ENCODE assay signal across 8 cellular contexts in genomic region chr5:76582252-76583162, GRCh38. TPM values are rescaled to one million over a fixed set of nuclear protein-coding genes. Genes with fewer than 3 reads are reported as not detected.
DNase-seq lines count a peak whose midpoint lies in the region; ATAC-seq, FAIRE-seq and TF ChIP-seq lines count a peak whose summit lies in the region.

No MANE protein-coding gene starts in this region.

- H3K9me3 Mint-ChIP-seq in nephron progenitor cell = no peaks in the 10 kb centered on the region

- peaks cover 10% of the 10 kb centered on the region for H3K4me1 Mint-ChIP-seq in nephron progenitor cell

- H3K4me1 ChIP-seq in OCI-LY7 (ENCODE audit: insufficient read depth, low read length, poor library complexity, severe bottlenecking) (peaks cover 16% of the 10 kb centered on the region), left ventricle myocardium inferior (no peaks in the 10 kb centered on the region)

- POLR2A ChIA-PET in OCI-LY7 (lab: Charles Lee) = interaction anchor here (0.6 to 2.3 kb wide), 15 partner anchors 11 to 329 kb away, joined by 3 to 7 read pairs (median 4); partner anchors contain the start of gene IQGAP2

- TF ChIP-seq CTCF in OCI-LY7 (conservative IDR thresholded peaks at IDR 0.05; ENCODE audit: low read length) (no peak), nephron progenitor cell (IDR thresholded peaks at IDR 0.05) (no peak), left ventricle myocardium inferior (IDR thresholded peaks at IDR 0.05; ENCODE audit: borderline replicate concordance) (no peak)

- ATAC-seq in GM18907 (IDR thresholded peaks at IDR 0.05; ENCODE audit: unreplicated experiment) (peak; percentile 90), HG02759 (IDR thresholded peaks at IDR 0.05; ENCODE audit: unreplicated experiment) (peak; percentile 93), left lobe of liver (peak; percentile 41)

- DNase-seq in OCI-LY7 (ENCODE audit: low spot score) (peak; percentile 52), left lobe of liver (ENCODE audit: low spot score) (no peak), nephron progenitor cell (no peak), HTR-8/SVneo (ENCODE audit: insufficient read length, low spot score) (no peak), left ventricle myocardium inferior (no peak), caudate nucleus (lab: John Stamatoyannopoulos, UW) (no peak)

- no peaks in the 10 kb centered on the region for H3K27me3 Mint-ChIP-seq in nephron progenitor cell (ENCODE audit: low read depth, poor library complexity)

- H4K20me1 ChIP-seq in OCI-LY7 (ENCODE audit: insufficient read depth, low read length) = no peaks in the 10 kb centered on the region

- no peaks in the 10 kb centered on the region for H3K9me2 ChIP-seq in OCI-LY7 (ENCODE audit: insufficient read depth, low read length)

- intact Hi-C loops in OCI-LY7 (cut with micrococcal nuclease; ENCODE audit: unreplicated experiment) = loop anchor here (1.0 to 5.0 kb wide), 3 partner anchors 178 to 1345 kb away; partner anchors contain the start of gene ANKRD31
- intact Hi-C loops in left ventricle myocardium inferior (cut with micrococcal nuclease) = no loop called here

- no peak overlapping the region; the same call in 1 of the 2 replicates for H2AFZ ChIP-seq in OCI-LY7 (ENCODE audit: low read length)

- H3K27ac Mint-ChIP-seq in nephron progenitor cell = no peak overlapping the region

- H3K4me2 ChIP-seq in OCI-LY7 (ENCODE audit: low read length) = peak overlapping the region; percentile 36

- no TSS peak for BruUV-seq in OCI-LY7 (replicated peaks; lab: Mats Ljungman, UMichigan)

- no peak overlapping the region for H3K4me3 ChIP-seq in OCI-LY7 (ENCODE audit: low read depth, low read length, poor library complexity, severe bottlenecking)
- no peak overlapping the region for H3K4me3 ChIP-seq in left ventricle myocardium inferior

- no peak for FAIRE-seq in HTR-8/SVneo (lab: Jason Lieb, UNC)

- no peaks in the 10 kb centered on the region for H3K9me3 ChIP-seq in OCI-LY7 (ENCODE audit: low read length)
- H3K9me3 ChIP-seq in left ventricle myocardium inferior (replicated peaks) = no peaks in the 10 kb centered on the region

- H3K79me2 ChIP-seq in OCI-LY7 (ENCODE audit: insufficient read depth, low read depth, low read length) = no peaks in the 10 kb centered on the region

- CTCF ChIA-PET in OCI-LY7 (lab: Charles Lee; ENCODE audit: unreplicated experiment) = interaction anchor here (0.9 to 1.8 kb wide), 3 partner anchors 35 to 233 kb away, joined by 3 to 6 read pairs (median 5); partner anchors contain the start of gene IQGAP2

- peak overlapping the region; percentile 6 for H3K27ac ChIP-seq in OCI-LY7 (ENCODE audit: low read depth, low read length, poor library complexity, severe bottlenecking)
- H3K27ac ChIP-seq in left ventricle myocardium inferior (replicated peaks) = no peak overlapping the region
- H3K27ac ChIP-seq in caudate nucleus (ENCODE audit: low read depth, low read length) = no peak overlapping the region

- peaks cover 16% of the 10 kb centered on the region for H3K27me3 ChIP-seq in left ventricle myocardium inferior (ENCODE audit: low read depth)

- H3K36me3 ChIP-seq in OCI-LY7 (ENCODE audit: insufficient read depth, low read length) (0 out of 2 replicates have a peak, but pooled peaks cover 7% of the 10 kb centered on the region), left ventricle myocardium inferior (no peaks in the 10 kb centered on the region)

- H3K36me3 Mint-ChIP-seq in nephron progenitor cell (ENCODE audit: low read depth) = no peaks in the 10 kb centered on the region

- H3K4me3 Mint-ChIP-seq in nephron progenitor cell = no peak overlapping the region

RNA-seq across cellular contexts. Expression of gene F2RL2, which starts 40.7 kb away (rescaled TPM):
- total RNA-seq in OCI-LY7 (2014; rRNA removed; shearing (Covaris generic)) = 0.03 TPM in 1 of 2 replicates, not detected in the other
- total RNA-seq in OCI-LY7 (2022) = not detected in 2 replicates
- 0.28 TPM for total RNA-seq in left lobe of liver
- 0.22 TPM for total RNA-seq in left ventricle myocardium inferior

Comparison
In these comparisons a context has a peak if more than half of its experiments do, and no peak if none do; other contexts are left out.
1. ATAC-seq: peak in every context shown above with its lines; median percentile 93 in HG02759; 90 in GM18907; 41 in left lobe of liver.